ENCODE assay signal across 37 cellular contexts in genomic region chr2:134352844-134353243, GRCh38.
A peak's percentile ranks its signal among the peaks of the same experiment; 100 is the strongest.
DNase-seq lines count a peak whose midpoint lies in the region; ATAC-seq and TF ChIP-seq lines count a peak whose summit lies in the region.
"Had no signal": no experiment of that assay in that cellular context is flagged by ENCODE, and none has a peak within 500 bp of the region (broad histone marks: within the 10 kb centered on the region; RNA-seq: fewer than 3 reads in every experiment).

No MANE protein-coding gene starts in this region.

- H3K36me3 ChIP-seq in osteoblast (ENCODE audit: insufficient read depth, low read length) (no peaks in the 10 kb centered on the region), H7 (replicated peaks; ENCODE audit: control insufficient read depth, insufficient read depth, low read length) (no peaks in the 10 kb centered on the region)
- H3K36me3 ChIP-seq: colonic mucosa, thyroid gland, vagina had no signal

- peak; percentile 78 for ATAC-seq in GM18511 (IDR thresholded peaks at IDR 0.05; ENCODE audit: unreplicated experiment)
- peak; percentile 86 for ATAC-seq in GM21360 (IDR thresholded peaks at IDR 0.05; ENCODE audit: unreplicated experiment)
- ATAC-seq in HG03135 (IDR thresholded peaks at IDR 0.05; ENCODE audit: unreplicated experiment), result peak; percentile 55
- ATAC-seq: activated naive CD8-positive, alpha-beta T cell treated with anti-CD3 and anti-CD28 coated beads, Interleukin-2, amount 50 U/mL, for 24 hours; activated T-cell treated with anti-CD3 and anti-CD28 coated beads, Interleukin-2, amount 50 U/mL, for 72 hours; gastroesophageal sphincter; mucosa of descending colon; natural killer cell; psoas muscle; Right ventricle myocardium inferior; sciatic nerve; SK-N-SH treated with all-trans-retinoic acid at 6 μM for 48 hours had no signal

- H3K27ac ChIP-seq in osteoblast (ENCODE audit: low read depth, low read length), result no peak overlapping the region
- H3K27ac ChIP-seq: BLaER1, cardiac muscle cell, colonic mucosa, gastroesophageal sphincter, hepatocyte, KMS-11, PC-9, psoas muscle, thyroid gland, vagina had no signal

- H3K4me3 ChIP-seq in osteoblast (ENCODE audit: insufficient read depth, low read length) (no peak overlapping the region), H7 (ENCODE audit: insufficient read depth, low read depth, low read length) (no peak overlapping the region)
- H3K4me3 ChIP-seq: BLaER1, cardiac muscle cell, colonic mucosa, gastroesophageal sphincter, hepatocyte, mucosa of descending colon, PC-9, psoas muscle, thyroid gland, vagina had no signal

- H3K27me3 ChIP-seq in osteoblast (ENCODE audit: insufficient read depth, low read length) (no peaks in the 10 kb centered on the region), H7 (ENCODE audit: control insufficient read depth, insufficient read depth, low read length) (no peaks in the 10 kb centered on the region)
- H3K27me3 ChIP-seq: BLaER1, cardiac muscle cell, colonic mucosa, gastroesophageal sphincter, hepatocyte, thyroid gland, vagina had no signal

- no peak overlapping the region for H2AFZ ChIP-seq in osteoblast (ENCODE audit: low read length)
- H2AFZ ChIP-seq: hepatocyte, PC-9 had no signal

- no peak overlapping the region for H3K4me2 ChIP-seq in osteoblast (ENCODE audit: insufficient read depth, low read length)
- H3K4me2 ChIP-seq: BLaER1, hepatocyte, KMS-11, PC-9 had no signal

- H3K4me1 ChIP-seq in osteoblast (ENCODE audit: insufficient read depth, low read length), result peaks cover 11% of the 10 kb centered on the region
- H3K4me1 ChIP-seq: colonic mucosa, gastroesophageal sphincter, psoas muscle, vagina had no signal

- no peaks in the 10 kb centered on the region for H3K79me2 ChIP-seq in osteoblast (ENCODE audit: insufficient read depth, low read length)
- H3K79me2 ChIP-seq: hepatocyte had no signal

- no peaks in the 10 kb centered on the region for H3K9me3 ChIP-seq in osteoblast (ENCODE audit: low read depth, low read length)
- H3K9me3 ChIP-seq: BLaER1, colonic mucosa, gastroesophageal sphincter, mucosa of descending colon, psoas muscle, thyroid gland, vagina had no signal

- DNase-seq in osteoblast (ENCODE audit: insufficient read length, low spot score, missing footprints) (no peak), H7 (no peak), NCI-H1105 (lab: John Stamatoyannopoulos, UW) (no peak), NCI-H146 treated with DMSO at 0.1 percent for 48 hours (lab: John Stamatoyannopoulos, UW; ENCODE audit: unreplicated experiment) (no peak)
- DNase-seq: activated CD4-positive, alpha-beta T cell treated with anti-CD3 and anti-CD28 coated beads, Interleukin-2, amount 50 U/mL, for 48 hours; activated CD4-positive, CD25-positive, alpha-beta regulatory T cell treated with anti-CD3 and anti-CD28 coated beads, Interleukin-2, amount 50 U/mL, for 72 hours; activated naive CD8-positive, alpha-beta T cell treated with anti-CD3 and anti-CD28 coated beads, Interleukin-2, amount 50 U/mL, for 24 hours; activated T-cell treated with anti-CD3 and anti-CD28 coated beads, Interleukin-2, amount 50 U/mL, for 72 hours; colonic mucosa; effector CD4-positive, alpha-beta T cell; EL; kidney glomerular epithelial cell; MM.1S; mucosa of descending colon; natural killer cell; NCI-H1417; NCI-H2029 treated with DMSO at 0.1 percent for 48 hours; NCI-H526 treated with DMSO at 0.1 percent for 48 hours; NK-92 treated with Interleukin-12 subunit alpha and Interleukin-12 subunit beta, amount 100 ng/mL, for 24 hours; nucleus accumbens; PC-9; psoas muscle; stimulated activated CD4-positive, alpha-beta T cell treated with anti-CD3 and anti-CD28 coated beads, Interleukin-2, amount 100 ng/mL, for 48 hours; T-helper 2 cell; thyroid gland had no signal

- H4K20me1 ChIP-seq in osteoblast (ENCODE audit: insufficient read depth, low read length), result no peaks in the 10 kb centered on the region
- H4K20me1 ChIP-seq: BLaER1 had no signal

- TF ChIP-seq CTCF in osteoblast (IDR thresholded peaks at IDR 0.05; ENCODE audit: extremely low read depth, low read depth, low read length), result no peak
